8 cellular contexts compared by ENCODE assay signal in genomic region chr2:224952942-224953657, GRCh38.
A peak's percentile ranks its signal among the peaks of the same experiment; 100 is the strongest.
DNase-seq lines count a peak whose midpoint lies in the region; ATAC-seq, FAIRE-seq and TF ChIP-seq lines count a peak whose summit lies in the region.

No MANE protein-coding gene starts in this region.

- in situ Hi-C loops in GM13976 (cut with MboI; ENCODE audit: low sequenced_read_pairs, unreplicated experiment), result no loop called here

- H3K4me3 ChIP-seq in lower leg skin (ENCODE audit: low read depth, poor library complexity, severe bottlenecking), result no peak overlapping the region

- H3K9me3 Mint-ChIP-seq in activated T-helper 2 cell treated with anti-CD3 and anti-CD28 coated beads, Interferon-gamma antibody, Interleukin-2, Interleukin-4, amounts not matched to agents 10 μg/mL and 5 μg/mL and 100 μg/mL, durations not matched to agents 14 hours and 24 hours and 36 hours, result peaks cover 4% of the 10 kb centered on the region

- H3K27me3 Mint-ChIP-seq in activated T-helper 2 cell treated with anti-CD3 and anti-CD28 coated beads, Interferon-gamma antibody, Interleukin-2, Interleukin-4, amounts not matched to agents 10 μg/mL and 5 μg/mL and 100 μg/mL, durations not matched to agents 14 hours and 24 hours and 36 hours (ENCODE audit: low read depth), result no peaks in the 10 kb centered on the region

- H3K4me3 Mint-ChIP-seq in activated T-helper 2 cell treated with anti-CD3 and anti-CD28 coated beads, Interferon-gamma antibody, Interleukin-2, Interleukin-4, amounts not matched to agents 10 μg/mL and 5 μg/mL and 100 μg/mL, durations not matched to agents 14 hours and 24 hours and 36 hours (ENCODE audit: low read depth), result peak overlapping the region; percentile 22

- FAIRE-seq in RCC 7860 (lab: Jason Lieb, UNC), result no peak

- peak; percentile 60 for DNase-seq in GM13976 (ENCODE audit: low spot score)
- peak; percentile 35 for DNase-seq in activated T-helper 2 cell treated with anti-CD3 and anti-CD28 coated beads, Interferon-gamma antibody, Interleukin-2, Interleukin-4, amounts not matched to agents 10 μg/mL and 5 μg/mL and 100 μg/mL, durations not matched to agents 14 hours and 24 hours and 36 hours (ENCODE audit: low spot score)
- no peak for DNase-seq in NCI-H526 (lab: John Stamatoyannopoulos, UW)
- no peak for DNase-seq in HK-2 (ENCODE audit: unreplicated experiment)
- no peak for DNase-seq in lower leg skin (ENCODE audit: low spot score in 2 of 2)
- no peak for DNase-seq in RCC 7860 (ENCODE audit: low spot score)

- peak overlapping the region; percentile 79 for H3K27ac Mint-ChIP-seq in activated T-helper 2 cell treated with anti-CD3 and anti-CD28 coated beads, Interferon-gamma antibody, Interleukin-2, Interleukin-4, amounts not matched to agents 10 μg/mL and 5 μg/mL and 100 μg/mL, durations not matched to agents 14 hours and 24 hours and 36 hours

- intact Hi-C loops in activated T-helper 2 cell treated with anti-CD3 and anti-CD28 coated beads, Interferon-gamma antibody, Interleukin-2, Interleukin-4, amounts not matched to agents 10 μg/mL and 5 μg/mL and 100 μg/mL, durations not matched to agents 14 hours and 24 hours and 36 hours (cut with micrococcal nuclease), result loop anchor here (2.0 kb wide), 3 partner anchors 14 to 30 kb away; no protein-coding TSS in a partner anchor
- intact Hi-C loops in lower leg skin (cut with DNase I; ENCODE audit: low total_unique reads), result no loop called here

- ATAC-seq in GM21367 (IDR thresholded peaks at IDR 0.05; ENCODE audit: unreplicated experiment) (peak; percentile 70), HG03520 (IDR thresholded peaks at IDR 0.05; ENCODE audit: unreplicated experiment) (peak; percentile 61)

- H3K36me3 Mint-ChIP-seq in activated T-helper 2 cell treated with anti-CD3 and anti-CD28 coated beads, Interferon-gamma antibody, Interleukin-2, Interleukin-4, amounts not matched to agents 10 μg/mL and 5 μg/mL and 100 μg/mL, durations not matched to agents 14 hours and 24 hours and 36 hours (ENCODE audit: low read depth), result peaks cover 49% of the 10 kb centered on the region

- peaks cover 76% of the 10 kb centered on the region for H3K4me1 Mint-ChIP-seq in activated T-helper 2 cell treated with anti-CD3 and anti-CD28 coated beads, Interferon-gamma antibody, Interleukin-2, Interleukin-4, amounts not matched to agents 10 μg/mL and 5 μg/mL and 100 μg/mL, durations not matched to agents 14 hours and 24 hours and 36 hours (ENCODE audit: low read depth)

- 79 to 84% methylated on average over 6 of the region's 6 CpGs for WGBS in lower leg skin, 2 donors

- TF ChIP-seq POLR2A in lower leg skin (IDR thresholded peaks at IDR 0.05), result no peak

- TF ChIP-seq CTCF in GM13976 (IDR thresholded peaks at IDR 0.05; ENCODE audit: borderline replicate concordance, control extremely low read depth, extremely low read depth, insufficient read depth, missing control alignments) (no peak), lower leg skin (IDR thresholded peaks at IDR 0.05) (no peak)

Comparison
In these comparisons a context has a peak if more than half of its experiments do, and no peak if none do; other contexts are left out.
1. DNase-seq: peak in GM13976 (single experiment) and activated T-helper 2 cell treated with anti-CD3 and anti-CD28 coated beads, Interferon-gamma antibody, Interleukin-2, Interleukin-4, amounts not matched to agents 10 μg/mL and 5 μg/mL and 100 μg/mL, durations not matched to agents 14 hours and 24 hours and 36 hours (single experiment); none in NCI-H526 (0 of 2), HK-2 (single experiment), lower leg skin (0 of 2) and RCC 7860 (single experiment).